In the genomic region with DNA sequence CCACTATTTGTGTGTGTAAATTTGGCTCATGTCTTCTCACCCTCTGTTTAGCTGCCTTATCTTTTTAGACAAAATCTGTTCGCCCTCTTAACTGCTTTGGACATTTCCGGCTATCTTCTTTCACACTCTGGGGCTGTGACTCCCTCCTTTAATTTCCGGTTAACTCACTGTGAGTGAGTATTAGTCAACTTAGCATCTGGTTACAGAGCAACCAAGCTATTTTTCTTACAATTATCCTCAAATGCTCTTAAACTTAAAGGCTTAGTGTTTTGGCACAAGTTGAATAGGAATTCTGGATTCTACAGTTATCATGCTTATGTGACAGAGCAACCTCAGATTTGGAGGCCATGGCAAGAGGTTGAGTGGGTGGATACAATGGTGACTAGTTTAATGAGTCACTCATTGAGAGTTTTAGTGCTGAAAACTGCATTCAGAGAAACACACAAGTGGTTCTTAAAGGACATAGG, we compare ENCODE assay signal across 12 cellular contexts.
A peak's percentile ranks its signal among the peaks of the same experiment; 100 is the strongest.
DNase-seq lines count a peak whose midpoint lies in the region; ATAC-seq and TF ChIP-seq lines count a peak whose summit lies in the region.
"Had no signal": no experiment of that assay in that cellular context is flagged by ENCODE, and none has a peak within 500 bp of the region (broad histone marks: within the 10 kb centered on the region; RNA-seq: fewer than 3 reads in every experiment).

No MANE protein-coding gene starts in this region.

- H3K4me3 ChIP-seq in AG10803 (ENCODE audit: low read length) (no peak overlapping the region), WERI-Rb-1 (ENCODE audit: low read depth, low read length) (no peak overlapping the region), kidney epithelial cell (ENCODE audit: low read depth, low read length) (no peak overlapping the region)

- H3K27me3 Mint-ChIP-seq in T-cell, result no peaks in the 10 kb centered on the region
- H3K27me3 Mint-ChIP-seq: activated T-cell treated with anti-CD3 and anti-CD28 coated beads, Interleukin-2, amount 50 U/mL, for 24 hours; IgD-negative memory B cell; T-helper 17 cell had no signal

- DNase-seq in AG10803 (ENCODE audit: low read depth) (peak; percentile 89), HS-5 (ENCODE audit: low read depth) (peak; percentile 70), WERI-Rb-1 (peak; percentile 11), kidney epithelial cell (ENCODE audit: low read depth) (peak; percentile 85), T-cell (no peak)
- DNase-seq in activated naive CD4-positive, alpha-beta T cell treated with Interleukin-2 at 50 U/mL for 16 hours, result no peak
- no peak for DNase-seq in activated effector memory CD4-positive, alpha-beta T cell treated with anti-CD3 and anti-CD28 coated beads, Interleukin-2, amount 50 U/mL, for 16 hours
- DNase-seq: activated T-cell treated with anti-CD3 and anti-CD28 coated beads, Interleukin-2, amount 50 U/mL, for 24 hours; NCI-H510A; T-helper 17 cell had no signal

- no peaks in the 10 kb centered on the region for H3K9me3 ChIP-seq in WERI-Rb-1 (ENCODE audit: severe bottlenecking)

- no peaks in the 10 kb centered on the region for H3K36me3 ChIP-seq in WERI-Rb-1
- no peaks in the 10 kb centered on the region for H3K36me3 ChIP-seq in kidney epithelial cell (ENCODE audit: control insufficient read depth, insufficient read depth, low read length)

- CTCF ChIA-PET in T-cell (lab: Charles Lee), result no interaction called here

- no peak overlapping the region for H3K4me3 Mint-ChIP-seq in T-cell
- H3K4me3 Mint-ChIP-seq: activated T-cell treated with anti-CD3 and anti-CD28 coated beads, Interleukin-2, amount 50 U/mL, for 24 hours; IgD-negative memory B cell; T-helper 17 cell had no signal

- no peak overlapping the region for H3K27ac Mint-ChIP-seq in T-cell
- H3K27ac Mint-ChIP-seq: activated T-cell treated with anti-CD3 and anti-CD28 coated beads, Interleukin-2, amount 50 U/mL, for 24 hours; IgD-negative memory B cell; T-helper 17 cell had no signal

- H3K9me3 Mint-ChIP-seq in T-cell, result peaks cover 0 to 2% (median 0%) of the 10 kb centered on the region in 3 donors
- H3K9me3 Mint-ChIP-seq: activated T-cell treated with anti-CD3 and anti-CD28 coated beads, Interleukin-2, amount 50 U/mL, for 24 hours had no signal

- H3K27ac ChIP-seq in WERI-Rb-1, result no peak overlapping the region

- ATAC-seq in T-cell (replicated peaks in 1 of 4) (no peak), HG03460 (IDR thresholded peaks at IDR 0.05; ENCODE audit: unreplicated experiment) (no peak)
- ATAC-seq: T-helper 17 cell had no signal

- H3K36me3 Mint-ChIP-seq in T-cell, result no peaks in the 10 kb centered on the region
- H3K36me3 Mint-ChIP-seq: IgD-negative memory B cell had no signal

- H3K27me3 ChIP-seq in WERI-Rb-1 (ENCODE audit: insufficient read depth, low read depth, severe bottlenecking), result no peaks in the 10 kb centered on the region
- no peaks in the 10 kb centered on the region for H3K27me3 ChIP-seq in kidney epithelial cell (ENCODE audit: control insufficient read depth, insufficient read depth, low read length)

- H3K4me1 Mint-ChIP-seq in T-cell, result no peaks in the 10 kb centered on the region
- H3K4me1 Mint-ChIP-seq: IgD-negative memory B cell, T-helper 17 cell had no signal

- TF ChIP-seq CTCF in AG10803 (conservative IDR thresholded peaks at IDR 0.05; ENCODE audit: low read length), result no peak
- TF ChIP-seq CTCF in WERI-Rb-1 (IDR thresholded peaks at IDR 0.05; ENCODE audit: low read depth, low read length), result no peak
- TF ChIP-seq CTCF in kidney epithelial cell (IDR thresholded peaks at IDR 0.05; ENCODE audit: insufficient read depth, low read length, poor library complexity, severe bottlenecking), result no peak

- POLR2A ChIA-PET in T-cell (lab: Charles Lee), result no interaction called here

Comparison
In these comparisons a context has a peak if more than half of its experiments do, and no peak if none do; other contexts are left out.
1. DNase-seq: peak in AG10803 (single experiment), HS-5 (single experiment), WERI-Rb-1 (single experiment) and kidney epithelial cell (single experiment); none in activated naive CD4-positive, alpha-beta T cell treated with Interleukin-2 at 50 U/mL for 16 hours (single experiment), T-cell (0 of 34) and activated effector memory CD4-positive, alpha-beta T cell treated with anti-CD3 and anti-CD28 coated beads, Interleukin-2, amount 50 U/mL, for 16 hours (single experiment).